ENCODE assay signal across 31 cellular contexts in genomic region chr3:150725548-150725947, GRCh38. TPM values are rescaled to one million over a fixed set of nuclear protein-coding genes. Genes with fewer than 3 reads are reported as not detected.
A peak's percentile ranks its signal among the peaks of the same experiment; 100 is the strongest.
DNase-seq lines count a peak whose midpoint lies in the region; ATAC-seq, FAIRE-seq and TF ChIP-seq lines count a peak whose summit lies in the region.
"Had no signal": no experiment of that assay in that cellular context is flagged by ENCODE, and none has a peak within 500 bp of the region (broad histone marks: within the 10 kb centered on the region; RNA-seq: fewer than 3 reads in every experiment).

No MANE protein-coding gene starts in this region.

- 49% methylated on average over 7 of the region's 7 CpGs for WGBS in K562 (ENCODE audit: insufficient coverage, low coverage, missing lambda C conversion rate)
- 59% methylated on average over 5 of the region's 7 CpGs for WGBS in suprapubic skin
- 83 to 91% (median 90%) methylated on average over 7 of the region's 7 CpGs for WGBS in ovary, 3 donors

- no peak for TF ChIP-seq EP300 in Ishikawa (IDR thresholded peaks at IDR 0.05; ENCODE audit: borderline replicate concordance)
- no peak for TF ChIP-seq EP300 in K562 (IDR thresholded peaks at IDR 0.05; ENCODE audit: low read length)
- TF ChIP-seq EP300 in suprapubic skin (IDR thresholded peaks at IDR 0.05): no peak
- TF ChIP-seq EP300 in ovary (IDR thresholded peaks at IDR 0.05): no peak

- no peak overlapping the region; the same call in 2 of the 3 replicates for H3K27ac ChIP-seq in K562 (ENCODE audit: extremely low read depth, low read depth, low read length)
- H3K27ac ChIP-seq in keratinocyte (ENCODE audit: control insufficient read depth, insufficient read depth, low read length): peak overlapping the region; percentile 76
- peak overlapping the region; percentile 39 for H3K27ac ChIP-seq in suprapubic skin
- H3K27ac ChIP-seq in ovary: no peak overlapping the region
- H3K27ac ChIP-seq: BLaER1, brain microvascular endothelial cell, neutrophil, psoas muscle, vagina had no signal

- ATAC-seq in K562 (peak; percentile 19; the same call in 1 of the 3 replicates), GM19395 (IDR thresholded peaks at IDR 0.05; ENCODE audit: unreplicated experiment) (no peak)
- ATAC-seq: psoas muscle, Right ventricle myocardium inferior had no signal

- TF ChIP-seq RAD21 in Ishikawa (IDR thresholded peaks at IDR 0.05; ENCODE audit: low read depth) (peak; percentile 19; the same call in 1 of the 2 replicates), K562 (CRISPR knock-in tag; conservative IDR thresholded peaks at IDR 0.05 in 1 of 2, IDR thresholded peaks at IDR 0.05 in 1 of 2) (peak in 1 of 2 experiments; percentile 23; a peak in 2 of 4 replicates)

- H3K9me1 ChIP-seq in K562 (ENCODE audit: control insufficient read depth, insufficient read depth, low read length) (no peaks in the 10 kb centered on the region), keratinocyte (ENCODE audit: control insufficient read depth, extremely low read depth, insufficient read depth, low read length) (no peaks in the 10 kb centered on the region)

- H3K9ac ChIP-seq in K562 (ENCODE audit: insufficient read depth in 1 of 2, low read depth in 2 of 2, low read length in 2 of 2) (peak overlapping the region in 1 of 2 experiments; percentile 68; a peak in 2 of 4 replicates), keratinocyte (ENCODE audit: control insufficient read depth, extremely low read depth, insufficient read depth, low read length) (peak overlapping the region; percentile 36)
- H3K9ac ChIP-seq: BLaER1 had no signal

- H4K20me1 ChIP-seq in K562 (replicated peaks; ENCODE audit: control insufficient read depth, insufficient read depth, low read length) (no peaks in the 10 kb centered on the region), keratinocyte (ENCODE audit: control insufficient read depth, extremely low read depth, insufficient read depth, low read length) (no peaks in the 10 kb centered on the region)
- H4K20me1 ChIP-seq: BLaER1 had no signal

- DNase-seq in K562 (ENCODE audit: extremely low read depth in 1 of 4, low spot score in 3 of 4) (peak in 2 of 4 experiments; percentile 37 to 62), keratinocyte (ENCODE audit: low read depth, low spot score) (no peak), suprapubic skin (ENCODE audit: low spot score in 2 of 2) (no peak), ovary (no peak)
- DNase-seq in stimulated activated naive CD4-positive, alpha-beta T cell (lab: John Stamatoyannopoulos, UW): no peak
- DNase-seq in activated CD4-positive, alpha-beta memory T cell treated with anti-CD3 and anti-CD28 coated beads for 36 hours: no peak
- DNase-seq: activated CD4-positive, alpha-beta T cell treated with anti-CD3 and anti-CD28 coated beads for 1 hour; activated naive CD4-positive, alpha-beta T cell treated with anti-CD3 and anti-CD28 coated beads for 36 hours; activated T-cell treated with anti-CD3 and anti-CD28 coated beads, Interleukin-2, amount 50 U/mL, for 48 hours; brain microvascular endothelial cell; cortex of kidney; endodermal cell; H9; IMR-90; kidney; MG63; NCI-H1417; NCI-H446; NCI-H82; psoas muscle; stimulated activated CD8-positive, alpha-beta memory T cell treated with anti-CD3 and anti-CD28 coated beads, Interleukin-4, amount 100 ng/mL, for 48 hours had no signal

- CTCF ChIA-PET in K562 (lab: Yijun Ruan, JAX; ENCODE audit: low intra/inter-chr PET ratio): no interaction called here
- CTCF ChIA-PET in activated CD4-positive, alpha-beta memory T cell treated with anti-CD3 and anti-CD28 coated beads for 36 hours (lab: Charles Lee): interaction anchor here (1.2 kb wide), 1 partner anchor 9 kb away, joined by 3 read pairs; no protein-coding TSS in a partner anchor

- no peak overlapping the region for H3K4me3 Mint-ChIP-seq in activated CD4-positive, alpha-beta memory T cell treated with anti-CD3 and anti-CD28 coated beads for 36 hours
- H3K4me3 Mint-ChIP-seq: activated naive CD4-positive, alpha-beta T cell treated with anti-CD3 and anti-CD28 coated beads for 36 hours; endodermal cell; H9 had no signal

- in situ Hi-C loops in K562 (cut with MboI): loop anchor here (10.0 kb wide), 1 partner anchor 119 kb away; no protein-coding TSS in a partner anchor

- H3K4me1 ChIP-seq in K562 (replicated peaks in 1 of 2; ENCODE audit: control insufficient read depth in 2 of 2, insufficient read depth in 2 of 2, low read length in 2 of 2): peaks cover 32 to 52% of the 10 kb centered on the region in 2 experiments
- peaks cover 37% of the 10 kb centered on the region for H3K4me1 ChIP-seq in keratinocyte (ENCODE audit: control insufficient read depth, extremely low read depth, insufficient read depth, low read length)
- H3K4me1 ChIP-seq in suprapubic skin: peaks cover 50% of the 10 kb centered on the region
- no peaks in the 10 kb centered on the region for H3K4me1 ChIP-seq in ovary (ENCODE audit: insufficient read depth)
- H3K4me1 ChIP-seq: psoas muscle had no signal

- intact Hi-C loops in K562 (cut with micrococcal nuclease) (loop anchor here (10.0 kb wide), 1 partner anchor 109 kb away; no protein-coding TSS in a partner anchor), ovary (cut with DNase I) (loop anchor here in 2 of 4 donors (10.0 kb wide), 2 partner anchors 49 to 419 kb away; no protein-coding TSS in a partner anchor)
- intact Hi-C loops in activated CD4-positive, alpha-beta memory T cell treated with anti-CD3 and anti-CD28 coated beads for 36 hours (cut with micrococcal nuclease): no loop called here

- H3K79me2 ChIP-seq in K562 (ENCODE audit: control insufficient read depth, insufficient read depth, low read length) (no peaks in the 10 kb centered on the region), keratinocyte (ENCODE audit: control insufficient read depth, insufficient read depth, low read length) (no peaks in the 10 kb centered on the region)

- no peaks in the 10 kb centered on the region for H3K27me3 Mint-ChIP-seq in activated CD4-positive, alpha-beta memory T cell treated with anti-CD3 and anti-CD28 coated beads for 36 hours

- peaks cover 24% of the 10 kb centered on the region for H3K4me1 Mint-ChIP-seq in activated CD4-positive, alpha-beta memory T cell treated with anti-CD3 and anti-CD28 coated beads for 36 hours (ENCODE audit: low read depth)

- dilution Hi-C loops in keratinocyte (cut with MboI; ENCODE audit: extremely low pct_ligation_motif_present, low sequenced_read_pairs): no loop called here

- H3K4me2 ChIP-seq in K562 (ENCODE audit: insufficient read depth, low read length) (no peak overlapping the region), keratinocyte (ENCODE audit: control insufficient read depth, extremely low read depth, insufficient read depth, low read depth, low read length) (peak overlapping the region; percentile 70)
- H3K4me2 ChIP-seq: BLaER1 had no signal

- TF ChIP-seq CTCF in K562 (IDR thresholded peaks at IDR 0.05 in 2 of 3, conservative IDR thresholded peaks at IDR 0.05 in 1 of 3; ENCODE audit: insufficient read depth in 2 of 3, low read depth in 1 of 3, low read length in 3 of 3): 0 out of 6 replicates have a peak, but pooled peaks of 1 of the 3 experiments have one; percentile 3
- TF ChIP-seq CTCF in keratinocyte (optimal IDR thresholded peaks at IDR 0.05 in 1 of 3, IDR thresholded peaks at IDR 0.05 in 1 of 3, conservative IDR thresholded peaks at IDR 0.05 in 1 of 3; ENCODE audit: extremely low read depth in 1 of 3, insufficient read depth in 2 of 3, low read length in 3 of 3): peak; percentile 11 to 52 (median 12)
- no peak for TF ChIP-seq CTCF in suprapubic skin (IDR thresholded peaks at IDR 0.05)
- TF ChIP-seq CTCF in ovary (IDR thresholded peaks at IDR 0.05): no peak

- no peak overlapping the region for H3K27ac Mint-ChIP-seq in activated CD4-positive, alpha-beta memory T cell treated with anti-CD3 and anti-CD28 coated beads for 36 hours
- H3K27ac Mint-ChIP-seq: activated naive CD4-positive, alpha-beta T cell treated with anti-CD3 and anti-CD28 coated beads for 36 hours; endodermal cell had no signal

- H3K36me3 ChIP-seq in K562 (ENCODE audit: control insufficient read depth, insufficient read depth, low read length) (no peaks in the 10 kb centered on the region), keratinocyte (ENCODE audit: control insufficient read depth in 2 of 2, extremely low read depth in 1 of 2, insufficient read depth in 2 of 2, low read length in 2 of 2) (no peaks in the 10 kb centered on the region), suprapubic skin (no peaks in the 10 kb centered on the region), ovary (no peaks in the 10 kb centered on the region)
- H3K36me3 ChIP-seq: BLaER1, brain microvascular endothelial cell, MG63, neutrophil, vagina had no signal

- no peaks in the 10 kb centered on the region for H3K9me3 Mint-ChIP-seq in activated CD4-positive, alpha-beta memory T cell treated with anti-CD3 and anti-CD28 coated beads for 36 hours
- H3K9me3 Mint-ChIP-seq: activated naive CD4-positive, alpha-beta T cell treated with anti-CD3 and anti-CD28 coated beads for 36 hours; endodermal cell; H9 had no signal

- TF ChIP-seq POLR2A in K562 (conservative IDR thresholded peaks at IDR 0.05) (no peak), suprapubic skin (IDR thresholded peaks at IDR 0.05) (no peak), ovary (IDR thresholded peaks at IDR 0.05) (no peak)

- POLR2A ChIA-PET in K562 (lab: Yijun Ruan, JAX): no interaction called here
- POLR2A ChIA-PET in activated CD4-positive, alpha-beta memory T cell treated with anti-CD3 and anti-CD28 coated beads for 36 hours (lab: Charles Lee): no interaction called here

- no peaks in the 10 kb centered on the region for H3K36me3 Mint-ChIP-seq in activated CD4-positive, alpha-beta memory T cell treated with anti-CD3 and anti-CD28 coated beads for 36 hours

- no peaks in the 10 kb centered on the region for H3K9me3 ChIP-seq in K562 (replicated peaks; ENCODE audit: control insufficient read depth, insufficient read depth, low read depth, low read length)
- no peaks in the 10 kb centered on the region for H3K9me3 ChIP-seq in keratinocyte (ENCODE audit: control insufficient read depth, low read depth, low read length)
- H3K9me3 ChIP-seq in suprapubic skin: no peaks in the 10 kb centered on the region
- H3K9me3 ChIP-seq in ovary: no peaks in the 10 kb centered on the region
- H3K9me3 ChIP-seq: BLaER1, MG63, neutrophil, psoas muscle, vagina had no signal

- BruUV-seq in K562 (replicated peaks; lab: Mats Ljungman, UMichigan): no TSS peak

- peak overlapping the region; percentile 74 for H2AFZ ChIP-seq in K562 (ENCODE audit: low read depth, low read length)
- peak overlapping the region; percentile 79 for H2AFZ ChIP-seq in keratinocyte (ENCODE audit: control insufficient read depth, low read length)

- H3K27me3 ChIP-seq in K562 (ENCODE audit: control insufficient read depth in 2 of 2, insufficient read depth in 2 of 2, low read length in 2 of 2): no peaks in the 10 kb centered on the region
- H3K27me3 ChIP-seq in keratinocyte (ENCODE audit: control insufficient read depth, extremely low read depth, insufficient read depth, low read length): no peaks in the 10 kb centered on the region
- no peaks in the 10 kb centered on the region for H3K27me3 ChIP-seq in suprapubic skin
- no peaks in the 10 kb centered on the region for H3K27me3 ChIP-seq in ovary
- H3K27me3 ChIP-seq: BLaER1, brain microvascular endothelial cell, MG63, neutrophil, vagina had no signal

- FAIRE-seq in K562 (lab: Jason Lieb, UNC): peak; percentile 42
- FAIRE-seq in keratinocyte (lab: Jason Lieb, UNC): peak; percentile 84
- FAIRE-seq: kidney had no signal

- H3K4me3 ChIP-seq in K562: no peak overlapping the region
- H3K4me3 ChIP-seq in keratinocyte (ENCODE audit: control insufficient read depth in 2 of 3, extremely low read depth in 1 of 3, insufficient read depth in 2 of 3, low read depth in 1 of 3, low read length in 3 of 3): peak overlapping the region in 1 of 3 experiments; percentile 17
- no peak overlapping the region for H3K4me3 ChIP-seq in suprapubic skin
- H3K4me3 ChIP-seq in ovary: no peak overlapping the region
- H3K4me3 ChIP-seq: BLaER1, lung, MG63, psoas muscle, vagina had no signal

RNA-seq across cellular contexts. Expression of gene ERICH6, which starts 21.8 kb away (rescaled TPM):
- 0.14 TPM in 1 of 2 replicates, not detected in the other for total RNA-seq in K562 (2011; cell fraction: chromatin; rRNA removed; ENCODE audit: low replicate concordance)
- total RNA-seq in K562 (2011; cell fraction: nucleolus; rRNA removed): not detected in 2 replicates
- not detected in 2 replicates for total RNA-seq in K562 (2011; cell fraction: nucleoplasm; rRNA removed)
- total RNA-seq in K562 (2014; rRNA removed) (not detected in 2 replicates), K562 (2014; rRNA removed; fragmentation: Illumina TruSeq; extraction: Trizol) (not detected in 2 replicates), K562 (2015; rRNA removed; fragmentation: Illumina TruSeq; extraction: Trizol) (not detected in 2 replicates), K562 (2021) (not detected in 2 replicates), suprapubic skin (under 1 TPM in 1 of 4 donors, not detected in 3; 0.68 TPM), ovary (1 to 10 TPM in 1 of 7 donors, under 1 TPM in 2, not detected in 4; 0.36 to 1.3 (median 0.51) TPM)
- polyA plus RNA-seq in K562 (2011; rRNA removed) (not detected in 2 replicates), K562 (2014; fragmentation: Illumina TruSeq; extraction: Trizol) (not detected in 2 replicates), K562 (2014; fragmentation: Nextera tagmentation; extraction: Ambion mirVana) (not detected), K562 (2014; rRNA removed) (not detected in 2 replicates), keratinocyte (0.03 TPM in 2 of 3 replicates, not detected in the other), ovary (under 1 TPM in 1 of 2 donors, not detected in 1; 0.04 TPM)
- not detected in 2 replicates for polyA plus RNA-seq in K562 (2011; cell fraction: cytosol; rRNA removed)
- not detected in 2 replicates for polyA plus RNA-seq in K562 (2011; cell fraction: nucleus; rRNA removed)
- polyA plus RNA-seq in K562 (2012): not detected in 2 replicates
- not detected in 2 replicates for polyA minus RNA-seq in K562 (2011; rRNA and poly(A)+ RNA removed)
- polyA minus RNA-seq in K562 (2011; cell fraction: cytosol; rRNA and poly(A)+ RNA removed): not detected in 2 replicates
- polyA minus RNA-seq in K562 (2011; cell fraction: nucleus; rRNA and poly(A)+ RNA removed): 0.13 TPM in 1 of 2 replicates, not detected in the other
- not detected for polyA plus RNA-seq in keratinocyte (2011; ENCODE audit: low read depth)
- not detected in 2 replicates for polyA plus RNA-seq in keratinocyte (2011; cell fraction: cytosol; rRNA removed)
- polyA plus RNA-seq in keratinocyte (2011; cell fraction: nucleus; rRNA removed): 0.06 TPM in 1 of 2 replicates, not detected in the other
- not detected in 2 replicates for polyA plus RNA-seq in keratinocyte (2012; ENCODE audit: low replicate concordance)
- not detected in 3 replicates for polyA minus RNA-seq in keratinocyte
- polyA minus RNA-seq in keratinocyte (2011; cell fraction: cytosol; rRNA and poly(A)+ RNA removed): not detected
- polyA minus RNA-seq in keratinocyte (2011; cell fraction: nucleus; rRNA and poly(A)+ RNA removed): not detected in 2 replicates
- not detected for total RNA-seq in activated CD4-positive, alpha-beta memory T cell treated with anti-CD3 and anti-CD28 coated beads for 36 hours
- total RNA-seq: activated CD8-positive, alpha-beta memory T cell treated with anti-CD3 and anti-CD28 coated beads for 36 hours; activated naive CD4-positive, alpha-beta T cell treated with anti-CD3 and anti-CD28 coated beads for 36 hours; glomerular endothelial cell; H9; psoas muscle; Right ventricle myocardium inferior; subcutaneous adipose tissue; vagina had no signal
- polyA plus RNA-seq: IMR-90, lung, psoas muscle had no signal

RNA-seq across cellular contexts. Expression of gene SIAH2, which starts 37.4 kb away (rescaled TPM):
- total RNA-seq in K562 (2011; cell fraction: chromatin; rRNA removed; ENCODE audit: low replicate concordance): 10.4 and 14.0 TPM in 2 replicates
- 19.2 and 21.1 TPM in 2 replicates for total RNA-seq in K562 (2011; cell fraction: nucleolus; rRNA removed)
- 14.0 and 17.1 TPM in 2 replicates for total RNA-seq in K562 (2011; cell fraction: nucleoplasm; rRNA removed)
- 39.0 and 52.8 TPM in 2 replicates for total RNA-seq in K562 (2014; rRNA removed)
- total RNA-seq in K562 (2014; rRNA removed; fragmentation: Illumina TruSeq; extraction: Trizol): 22.6 and 23.4 TPM in 2 replicates
- total RNA-seq in K562 (2015; rRNA removed; fragmentation: Illumina TruSeq; extraction: Trizol): 24.6 and 24.8 TPM in 2 replicates
- 32.9 and 33.6 TPM in 2 replicates for total RNA-seq in K562 (2021)
- polyA plus RNA-seq in K562 (2011; rRNA removed): 34.9 and 37.8 TPM in 2 replicates
- 51.5 and 163 TPM in 2 replicates for polyA plus RNA-seq in K562 (2011; cell fraction: cytosol; rRNA removed)
- polyA plus RNA-seq in K562 (2011; cell fraction: nucleus; rRNA removed): 35.1 and 65.2 TPM in 2 replicates
- polyA plus RNA-seq in K562 (2012): 19.7 and 22.9 TPM in 2 replicates
- 26.9 and 34.4 TPM in 2 replicates for polyA plus RNA-seq in K562 (2014; fragmentation: Illumina TruSeq; extraction: Trizol)
- polyA plus RNA-seq in K562 (2014; fragmentation: Nextera tagmentation; extraction: Ambion mirVana): 1 to 10 TPM; 4.8 to 7.5 TPM
- polyA plus RNA-seq in K562 (2014; rRNA removed): 29.9 and 34.5 TPM in 2 replicates
- 25.2 and 48.9 TPM in 2 replicates for polyA minus RNA-seq in K562 (2011; rRNA and poly(A)+ RNA removed)
- 32.4 and 42.9 TPM in 2 replicates for polyA minus RNA-seq in K562 (2011; cell fraction: cytosol; rRNA and poly(A)+ RNA removed)
- 12.4 and 12.8 TPM in 2 replicates for polyA minus RNA-seq in K562 (2011; cell fraction: nucleus; rRNA and poly(A)+ RNA removed)
- 32.5 to 65.7 TPM (median 44.8 TPM) in 3 replicates for polyA plus RNA-seq in keratinocyte
- 12.0 TPM for polyA plus RNA-seq in keratinocyte (2011; ENCODE audit: low read depth)
- polyA plus RNA-seq in keratinocyte (2011; cell fraction: cytosol; rRNA removed): 51.5 and 97.0 TPM in 2 replicates
- polyA plus RNA-seq in keratinocyte (2011; cell fraction: nucleus; rRNA removed): 42.4 and 77.3 TPM in 2 replicates
- 24.0 and 37.9 TPM in 2 replicates for polyA plus RNA-seq in keratinocyte (2012; ENCODE audit: low replicate concordance)
- 80.2 to 214 TPM (median 148 TPM) in 3 replicates for polyA minus RNA-seq in keratinocyte
- 47.4 TPM for polyA minus RNA-seq in keratinocyte (2011; cell fraction: cytosol; rRNA and poly(A)+ RNA removed)
- 24.1 and 25.4 TPM in 2 replicates for polyA minus RNA-seq in keratinocyte (2011; cell fraction: nucleus; rRNA and poly(A)+ RNA removed)
- total RNA-seq in suprapubic skin: 10 to 100 TPM; 49.5 to 95.7 (median 81.3) TPM
- 10 to 100 TPM; 26.6 to 98.7 (median 37.1) TPM for total RNA-seq in ovary
- polyA plus RNA-seq in ovary: 10 to 100 TPM; 18.0 to 40.7 TPM
- 10 to 100 TPM; 74.0 to 74.9 TPM for total RNA-seq in activated CD4-positive, alpha-beta memory T cell treated with anti-CD3 and anti-CD28 coated beads for 36 hours

Comparison
In these comparisons a context has a peak if more than half of its experiments do, and no peak if none do; other contexts are left out.
1. H3K27ac ChIP-seq: peak in keratinocyte (single experiment) and suprapubic skin (single experiment); none in K562 (single experiment) and ovary (0 of 2).
2. CTCF ChIP-seq: peak in keratinocyte (3 of 3); none in suprapubic skin (0 of 2) and ovary (0 of 3).